Comparison of ENCODE assay signal across 23 cellular contexts in genomic region chr9:85230081-85230480, GRCh38.
"Had no signal": no experiment of that assay in that cellular context is flagged by ENCODE, and none has a peak within 500 bp of the region (broad histone marks: within the 10 kb centered on the region; RNA-seq: fewer than 3 reads in every experiment).

No MANE protein-coding gene starts in this region.

- DNase-seq: colonic mucosa; cortex of kidney; dermis blood vessel endothelial cell; dorsolateral prefrontal cortex; effector CD4-positive, alpha-beta T cell; effector CD8-positive, alpha-beta T cell; effector memory CD4-positive, alpha-beta T cell; effector memory CD8-positive, alpha-beta T cell; endodermal cell; erythroblast; esophagus squamous epithelium; foreskin fibroblast; gastrocnemius medialis; glutamatergic neuron; head of caudate nucleus; heart left ventricle; heart right ventricle had no signal

- H3K4me3 Mint-ChIP-seq: dendritic cell treated with granulocyte-macrophage colony-stimulating factor and Interleukin-4, amounts not matched to agents 40 ng/mL and 50 ng/mL, for 4 days; effector memory CD8-positive, alpha-beta T cell; endodermal cell had no signal

- H3K4me3 ChIP-seq: colonic mucosa, coronary artery, dorsolateral prefrontal cortex, esophagus muscularis mucosa, esophagus squamous epithelium, gastrocnemius medialis, gastroesophageal sphincter, heart left ventricle, heart right ventricle had no signal

- H3K27ac Mint-ChIP-seq: dendritic cell treated with granulocyte-macrophage colony-stimulating factor and Interleukin-4, amounts not matched to agents 40 ng/mL and 50 ng/mL, for 4 days; effector memory CD8-positive, alpha-beta T cell; endodermal cell had no signal

- H3K27me3 ChIP-seq: colonic mucosa, esophagus muscularis mucosa, esophagus squamous epithelium, gastrocnemius medialis, gastroesophageal sphincter, heart left ventricle, heart right ventricle had no signal

- H3K27ac ChIP-seq: colonic mucosa, dorsolateral prefrontal cortex, epithelial cell of prostate, esophagus muscularis mucosa, esophagus squamous epithelium, gastrocnemius medialis, gastroesophageal sphincter, heart left ventricle, heart right ventricle had no signal

- H3K4me1 ChIP-seq: colonic mucosa, esophagus muscularis mucosa, gastrocnemius medialis, gastroesophageal sphincter had no signal

- H3K36me3 ChIP-seq: colonic mucosa, esophagus muscularis mucosa, esophagus squamous epithelium, gastrocnemius medialis, gastroesophageal sphincter, heart left ventricle, heart right ventricle had no signal

- H3K9me3 Mint-ChIP-seq: dendritic cell treated with granulocyte-macrophage colony-stimulating factor and Interleukin-4, amounts not matched to agents 40 ng/mL and 50 ng/mL, for 4 days; endodermal cell had no signal

- H3K27me3 Mint-ChIP-seq: dendritic cell treated with granulocyte-macrophage colony-stimulating factor and Interleukin-4, amounts not matched to agents 40 ng/mL and 50 ng/mL, for 4 days had no signal

- ATAC-seq: effector memory CD8-positive, alpha-beta T cell; esophagus mucosa; gastrocnemius medialis; gastroesophageal sphincter; heart left ventricle; heart right ventricle had no signal

- H3K9me3 ChIP-seq: colonic mucosa, esophagus muscularis mucosa, esophagus squamous epithelium, gastrocnemius medialis, gastroesophageal sphincter, heart left ventricle, heart right ventricle had no signal
